1 cellular context compared by ENCODE assay signal in the genomic region with DNA sequence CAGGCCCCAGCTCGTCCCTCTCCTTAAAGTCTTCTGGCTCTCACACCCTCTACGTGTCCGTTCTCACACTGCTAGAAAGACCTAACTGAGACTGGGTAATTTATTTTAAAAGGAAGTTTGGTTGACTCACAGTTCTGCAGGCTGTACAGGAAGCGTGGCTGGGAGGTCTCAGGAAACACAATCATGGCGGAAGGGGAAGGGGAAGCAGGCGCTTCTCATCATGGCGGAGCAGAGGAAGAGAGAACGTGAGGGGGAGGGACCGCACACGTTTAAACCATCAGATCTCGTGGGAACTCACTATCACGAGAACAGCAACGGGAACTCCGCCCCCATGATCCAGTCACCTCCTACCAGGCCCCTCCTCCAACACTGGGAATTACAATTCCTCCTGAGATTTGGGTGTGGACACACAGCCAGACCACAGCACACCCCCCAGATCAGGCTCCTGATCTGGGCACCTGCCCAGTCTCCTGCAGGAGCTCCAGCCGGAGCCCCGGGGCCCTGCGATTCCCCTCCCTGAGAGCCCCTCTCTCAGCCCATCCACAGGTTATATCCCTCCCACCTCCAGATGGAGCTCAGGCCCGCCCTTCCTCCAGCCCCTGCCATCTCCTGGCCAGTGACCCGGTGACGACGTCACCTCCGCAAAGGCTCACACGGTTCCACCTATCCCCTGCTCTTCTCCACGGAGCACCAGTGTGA.
A peak's percentile ranks its signal among the peaks of the same experiment; 100 is the strongest.
TF ChIP-seq lines count a peak whose summit lies in the region.

No MANE protein-coding gene starts in this region.

TF ChIP-seq in K562, 482 proteins besides CTCF, POLR2A, EP300 and RAD21 (continued from another document and continues in another):
- TF ChIP-seq, protein P1, sequence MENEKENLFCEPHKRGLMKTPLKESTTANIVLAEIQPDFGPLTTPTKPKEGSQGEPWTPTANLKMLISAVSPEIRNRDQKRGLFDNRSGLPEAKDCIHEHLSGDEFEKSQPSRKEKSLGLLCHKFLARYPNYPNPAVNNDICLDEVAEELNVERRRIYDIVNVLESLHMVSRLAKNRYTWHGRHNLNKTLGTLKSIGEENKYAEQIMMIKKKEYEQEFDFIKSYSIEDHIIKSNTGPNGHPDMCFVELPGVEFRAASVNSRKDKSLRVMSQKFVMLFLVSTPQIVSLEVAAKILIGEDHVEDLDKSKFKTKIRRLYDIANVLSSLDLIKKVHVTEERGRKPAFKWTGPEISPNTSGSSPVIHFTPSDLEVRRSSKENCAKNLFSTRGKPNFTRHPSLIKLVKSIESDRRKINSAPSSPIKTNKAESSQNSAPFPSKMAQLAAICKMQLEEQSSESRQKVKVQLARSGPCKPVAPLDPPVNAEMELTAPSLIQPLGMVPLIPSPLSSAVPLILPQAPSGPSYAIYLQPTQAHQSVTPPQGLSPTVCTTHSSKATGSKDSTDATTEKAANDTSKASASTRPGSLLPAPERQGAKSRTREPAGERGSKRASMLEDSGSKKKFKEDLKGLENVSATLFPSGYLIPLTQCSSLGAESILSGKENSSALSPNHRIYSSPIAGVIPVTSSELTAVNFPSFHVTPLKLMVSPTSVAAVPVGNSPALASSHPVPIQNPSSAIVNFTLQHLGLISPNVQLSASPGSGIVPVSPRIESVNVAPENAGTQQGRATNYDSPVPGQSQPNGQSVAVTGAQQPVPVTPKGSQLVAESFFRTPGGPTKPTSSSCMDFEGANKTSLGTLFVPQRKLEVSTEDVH (IDR thresholded peaks at IDR 0.05; ENCODE audit: low read depth, partially characterized antibody), result no peak
- no peak for TF ChIP-seq NR3C1 (CRISPR knock-in tag; IDR thresholded peaks at IDR 0.05)
- no peak for TF ChIP-seq SREBF2 (CRISPR knock-in tag; IDR thresholded peaks at IDR 0.05)
- no peak for TF ChIP-seq CBFA2T3 (IDR thresholded peaks at IDR 0.05)
- TF ChIP-seq, protein P2, sequence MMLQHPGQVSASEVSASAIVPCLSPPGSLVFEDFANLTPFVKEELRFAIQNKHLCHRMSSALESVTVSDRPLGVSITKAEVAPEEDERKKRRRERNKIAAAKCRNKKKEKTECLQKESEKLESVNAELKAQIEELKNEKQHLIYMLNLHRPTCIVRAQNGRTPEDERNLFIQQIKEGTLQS (IDR thresholded peaks at IDR 0.05), result peak; percentile 54
- TF ChIP-seq, protein P2 (CRISPR knock-in tag; conservative IDR thresholded peaks at IDR 0.05), result no peak
- TF ChIP-seq, protein P3, sequence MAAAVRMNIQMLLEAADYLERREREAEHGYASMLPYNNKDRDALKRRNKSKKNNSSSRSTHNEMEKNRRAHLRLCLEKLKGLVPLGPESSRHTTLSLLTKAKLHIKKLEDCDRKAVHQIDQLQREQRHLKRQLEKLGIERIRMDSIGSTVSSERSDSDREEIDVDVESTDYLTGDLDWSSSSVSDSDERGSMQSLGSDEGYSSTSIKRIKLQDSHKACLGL (CRISPR knock-in tag; IDR thresholded peaks at IDR 0.05; ENCODE audit: borderline replicate concordance, poor library complexity, severe bottlenecking), result no peak
- no peak for TF ChIP-seq CBX3 (IDR thresholded peaks at IDR 0.05; ENCODE audit: borderline replicate concordance in 1 of 2, low read length in 2 of 2)
- no peak for TF ChIP-seq PHF21A (IDR thresholded peaks at IDR 0.05; ENCODE audit: borderline replicate concordance, low read depth)
- no peak for TF ChIP-seq ZNF316 (IDR thresholded peaks at IDR 0.05)
- TF ChIP-seq HNRNPH1 (optimal IDR thresholded peaks at IDR 0.05; ENCODE audit: low read depth, low read length), result no peak
- TF ChIP-seq, protein P4, sequence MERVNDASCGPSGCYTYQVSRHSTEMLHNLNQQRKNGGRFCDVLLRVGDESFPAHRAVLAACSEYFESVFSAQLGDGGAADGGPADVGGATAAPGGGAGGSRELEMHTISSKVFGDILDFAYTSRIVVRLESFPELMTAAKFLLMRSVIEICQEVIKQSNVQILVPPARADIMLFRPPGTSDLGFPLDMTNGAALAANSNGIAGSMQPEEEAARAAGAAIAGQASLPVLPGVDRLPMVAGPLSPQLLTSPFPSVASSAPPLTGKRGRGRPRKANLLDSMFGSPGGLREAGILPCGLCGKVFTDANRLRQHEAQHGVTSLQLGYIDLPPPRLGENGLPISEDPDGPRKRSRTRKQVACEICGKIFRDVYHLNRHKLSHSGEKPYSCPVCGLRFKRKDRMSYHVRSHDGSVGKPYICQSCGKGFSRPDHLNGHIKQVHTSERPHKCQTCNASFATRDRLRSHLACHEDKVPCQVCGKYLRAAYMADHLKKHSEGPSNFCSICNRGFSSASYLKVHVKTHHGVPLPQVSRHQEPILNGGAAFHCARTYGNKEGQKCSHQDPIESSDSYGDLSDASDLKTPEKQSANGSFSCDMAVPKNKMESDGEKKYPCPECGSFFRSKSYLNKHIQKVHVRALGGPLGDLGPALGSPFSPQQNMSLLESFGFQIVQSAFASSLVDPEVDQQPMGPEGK (CRISPR knock-in tag; IDR thresholded peaks at IDR 0.05; ENCODE audit: borderline replicate concordance), result no peak
- no peak for TF ChIP-seq ZNF146 (CRISPR knock-in tag; IDR thresholded peaks at IDR 0.05; ENCODE audit: unreplicated experiment)
- no peak for TF ChIP-seq SMAD3 (CRISPR knock-in tag; conservative IDR thresholded peaks at IDR 0.05)
- TF ChIP-seq XRCC3 (IDR thresholded peaks at IDR 0.05), result no peak
- TF ChIP-seq PRMT5 (CRISPR knock-in tag; IDR thresholded peaks at IDR 0.05), result no peak
- TF ChIP-seq, protein P5, sequence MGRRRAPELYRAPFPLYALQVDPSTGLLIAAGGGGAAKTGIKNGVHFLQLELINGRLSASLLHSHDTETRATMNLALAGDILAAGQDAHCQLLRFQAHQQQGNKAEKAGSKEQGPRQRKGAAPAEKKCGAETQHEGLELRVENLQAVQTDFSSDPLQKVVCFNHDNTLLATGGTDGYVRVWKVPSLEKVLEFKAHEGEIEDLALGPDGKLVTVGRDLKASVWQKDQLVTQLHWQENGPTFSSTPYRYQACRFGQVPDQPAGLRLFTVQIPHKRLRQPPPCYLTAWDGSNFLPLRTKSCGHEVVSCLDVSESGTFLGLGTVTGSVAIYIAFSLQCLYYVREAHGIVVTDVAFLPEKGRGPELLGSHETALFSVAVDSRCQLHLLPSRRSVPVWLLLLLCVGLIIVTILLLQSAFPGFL (CRISPR knock-in tag; IDR thresholded peaks at IDR 0.05), result no peak
- no peak for TF ChIP-seq KHSRP (IDR thresholded peaks at IDR 0.05)
- TF ChIP-seq ZC3H11A (IDR thresholded peaks at IDR 0.05; ENCODE audit: low read depth, low read length), result no peak
- no peak for TF ChIP-seq ZNF717 (CRISPR knock-in tag; IDR thresholded peaks at IDR 0.05)
- TF ChIP-seq CBFB (CRISPR knock-in tag; IDR thresholded peaks at IDR 0.05), result no peak
- TF ChIP-seq PHF8 (IDR thresholded peaks at IDR 0.05; ENCODE audit: borderline replicate concordance, low read length), result peak; percentile 60; the same call in 1 of the 2 replicates
- no peak for TF ChIP-seq SREBF1 (IDR thresholded peaks at IDR 0.05; ENCODE audit: borderline replicate concordance, low read depth, low read length)
- TF ChIP-seq ZNF217 (CRISPR knock-in tag; IDR thresholded peaks at IDR 0.05), result no peak
- TF ChIP-seq ADNP (tag; IDR thresholded peaks at IDR 0.05), result no peak
- TF ChIP-seq ZNF41 (CRISPR knock-in tag; conservative IDR thresholded peaks at IDR 0.05), result no peak
- no peak for TF ChIP-seq PCBP2 (IDR thresholded peaks at IDR 0.05; ENCODE audit: low read depth, low read length, poor library complexity, severe bottlenecking)
- TF ChIP-seq, protein P6, sequence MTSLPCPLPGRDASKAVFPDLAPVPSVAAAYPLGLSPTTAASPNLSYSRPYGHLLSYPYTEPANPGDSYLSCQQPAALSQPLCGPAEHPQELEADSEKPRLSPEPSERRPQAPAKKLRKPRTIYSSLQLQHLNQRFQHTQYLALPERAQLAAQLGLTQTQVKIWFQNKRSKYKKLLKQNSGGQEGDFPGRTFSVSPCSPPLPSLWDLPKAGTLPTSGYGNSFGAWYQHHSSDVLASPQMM (CRISPR knock-in tag; IDR thresholded peaks at IDR 0.05), result no peak
- TF ChIP-seq ARID1B (IDR thresholded peaks at IDR 0.05), result no peak
- TF ChIP-seq SPI1 (IDR thresholded peaks at IDR 0.05; ENCODE audit: borderline replicate concordance, low read depth, low read length), result peak; percentile 57; the same call in 1 of the 2 replicates
- TF ChIP-seq, protein P7, sequence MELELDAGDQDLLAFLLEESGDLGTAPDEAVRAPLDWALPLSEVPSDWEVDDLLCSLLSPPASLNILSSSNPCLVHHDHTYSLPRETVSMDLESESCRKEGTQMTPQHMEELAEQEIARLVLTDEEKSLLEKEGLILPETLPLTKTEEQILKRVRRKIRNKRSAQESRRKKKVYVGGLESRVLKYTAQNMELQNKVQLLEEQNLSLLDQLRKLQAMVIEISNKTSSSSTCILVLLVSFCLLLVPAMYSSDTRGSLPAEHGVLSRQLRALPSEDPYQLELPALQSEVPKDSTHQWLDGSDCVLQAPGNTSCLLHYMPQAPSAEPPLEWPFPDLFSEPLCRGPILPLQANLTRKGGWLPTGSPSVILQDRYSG (tag; conservative IDR thresholded peaks at IDR 0.05; ENCODE audit: low read depth), result no peak
- TF ChIP-seq, protein P8, sequence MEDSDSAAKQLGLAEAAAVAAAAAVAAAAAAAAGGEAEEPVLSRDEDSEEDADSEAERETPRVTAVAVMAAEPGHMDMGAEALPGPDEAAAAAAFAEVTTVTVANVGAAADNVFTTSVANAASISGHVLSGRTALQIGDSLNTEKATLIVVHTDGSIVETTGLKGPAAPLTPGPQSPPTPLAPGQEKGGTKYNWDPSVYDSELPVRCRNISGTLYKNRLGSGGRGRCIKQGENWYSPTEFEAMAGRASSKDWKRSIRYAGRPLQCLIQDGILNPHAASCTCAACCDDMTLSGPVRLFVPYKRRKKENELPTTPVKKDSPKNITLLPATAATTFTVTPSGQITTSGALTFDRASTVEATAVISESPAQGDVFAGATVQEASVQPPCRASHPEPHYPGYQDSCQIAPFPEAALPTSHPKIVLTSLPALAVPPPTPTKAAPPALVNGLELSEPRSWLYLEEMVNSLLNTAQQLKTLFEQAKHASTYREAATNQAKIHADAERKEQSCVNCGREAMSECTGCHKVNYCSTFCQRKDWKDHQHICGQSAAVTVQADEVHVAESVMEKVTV (CRISPR knock-in tag; IDR thresholded peaks at IDR 0.05), result no peak
- TF ChIP-seq ZNF830 (CRISPR knock-in tag; IDR thresholded peaks at IDR 0.05), result no peak
- TF ChIP-seq, protein P9, sequence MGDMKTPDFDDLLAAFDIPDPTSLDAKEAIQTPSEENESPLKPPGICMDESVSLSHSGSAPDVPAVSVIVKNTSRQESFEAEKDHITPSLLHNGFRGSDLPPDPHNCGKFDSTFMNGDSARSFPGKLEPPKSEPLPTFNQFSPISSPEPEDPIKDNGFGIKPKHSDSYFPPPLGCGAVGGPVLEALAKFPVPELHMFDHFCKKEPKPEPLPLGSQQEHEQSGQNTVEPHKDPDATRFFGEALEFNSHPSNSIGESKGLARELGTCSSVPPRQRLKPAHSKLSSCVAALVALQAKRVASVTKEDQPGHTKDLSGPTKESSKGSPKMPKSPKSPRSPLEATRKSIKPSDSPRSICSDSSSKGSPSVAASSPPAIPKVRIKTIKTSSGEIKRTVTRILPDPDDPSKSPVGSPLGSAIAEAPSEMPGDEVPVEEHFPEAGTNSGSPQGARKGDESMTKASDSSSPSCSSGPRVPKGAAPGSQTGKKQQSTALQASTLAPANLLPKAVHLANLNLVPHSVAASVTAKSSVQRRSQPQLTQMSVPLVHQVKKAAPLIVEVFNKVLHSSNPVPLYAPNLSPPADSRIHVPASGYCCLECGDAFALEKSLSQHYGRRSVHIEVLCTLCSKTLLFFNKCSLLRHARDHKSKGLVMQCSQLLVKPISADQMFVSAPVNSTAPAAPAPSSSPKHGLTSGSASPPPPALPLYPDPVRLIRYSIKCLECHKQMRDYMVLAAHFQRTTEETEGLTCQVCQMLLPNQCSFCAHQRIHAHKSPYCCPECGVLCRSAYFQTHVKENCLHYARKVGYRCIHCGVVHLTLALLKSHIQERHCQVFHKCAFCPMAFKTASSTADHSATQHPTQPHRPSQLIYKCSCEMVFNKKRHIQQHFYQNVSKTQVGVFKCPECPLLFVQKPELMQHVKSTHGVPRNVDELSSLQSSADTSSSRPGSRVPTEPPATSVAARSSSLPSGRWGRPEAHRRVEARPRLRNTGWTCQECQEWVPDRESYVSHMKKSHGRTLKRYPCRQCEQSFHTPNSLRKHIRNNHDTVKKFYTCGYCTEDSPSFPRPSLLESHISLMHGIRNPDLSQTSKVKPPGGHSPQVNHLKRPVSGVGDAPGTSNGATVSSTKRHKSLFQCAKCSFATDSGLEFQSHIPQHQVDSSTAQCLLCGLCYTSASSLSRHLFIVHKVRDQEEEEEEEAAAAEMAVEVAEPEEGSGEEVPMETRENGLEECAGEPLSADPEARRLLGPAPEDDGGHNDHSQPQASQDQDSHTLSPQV (IDR thresholded peaks at IDR 0.05), result no peak
- TF ChIP-seq CBFA2T2 (conservative IDR thresholded peaks at IDR 0.05), result no peak
- no peak for TF ChIP-seq ZNF184 (CRISPR knock-in tag; IDR thresholded peaks at IDR 0.05)
- no peak for TF ChIP-seq GTF2A2 (tag; IDR thresholded peaks at IDR 0.05)
- TF ChIP-seq ZNF644 (tag; IDR thresholded peaks at IDR 0.05; ENCODE audit: low read depth), result no peak
- TF ChIP-seq, protein P10, sequence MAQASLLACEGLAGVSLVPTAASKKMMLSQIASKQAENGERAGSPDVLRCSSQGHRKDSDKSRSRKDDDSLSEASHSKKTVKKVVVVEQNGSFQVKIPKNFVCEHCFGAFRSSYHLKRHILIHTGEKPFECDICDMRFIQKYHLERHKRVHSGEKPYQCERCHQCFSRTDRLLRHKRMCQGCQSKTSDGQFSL (CRISPR knock-in tag; IDR thresholded peaks at IDR 0.05), result no peak
- TF ChIP-seq, protein P10 (tag; IDR thresholded peaks at IDR 0.05), result no peak
- no peak for TF ChIP-seq ZFP30 (CRISPR knock-in tag; IDR thresholded peaks at IDR 0.05; ENCODE audit: borderline replicate concordance)
- TF ChIP-seq TFAM (CRISPR knock-in tag; conservative IDR thresholded peaks at IDR 0.05), result no peak
- no peak for TF ChIP-seq MTA1 (IDR thresholded peaks at IDR 0.05; ENCODE audit: borderline replicate concordance)
- TF ChIP-seq, protein P11, sequence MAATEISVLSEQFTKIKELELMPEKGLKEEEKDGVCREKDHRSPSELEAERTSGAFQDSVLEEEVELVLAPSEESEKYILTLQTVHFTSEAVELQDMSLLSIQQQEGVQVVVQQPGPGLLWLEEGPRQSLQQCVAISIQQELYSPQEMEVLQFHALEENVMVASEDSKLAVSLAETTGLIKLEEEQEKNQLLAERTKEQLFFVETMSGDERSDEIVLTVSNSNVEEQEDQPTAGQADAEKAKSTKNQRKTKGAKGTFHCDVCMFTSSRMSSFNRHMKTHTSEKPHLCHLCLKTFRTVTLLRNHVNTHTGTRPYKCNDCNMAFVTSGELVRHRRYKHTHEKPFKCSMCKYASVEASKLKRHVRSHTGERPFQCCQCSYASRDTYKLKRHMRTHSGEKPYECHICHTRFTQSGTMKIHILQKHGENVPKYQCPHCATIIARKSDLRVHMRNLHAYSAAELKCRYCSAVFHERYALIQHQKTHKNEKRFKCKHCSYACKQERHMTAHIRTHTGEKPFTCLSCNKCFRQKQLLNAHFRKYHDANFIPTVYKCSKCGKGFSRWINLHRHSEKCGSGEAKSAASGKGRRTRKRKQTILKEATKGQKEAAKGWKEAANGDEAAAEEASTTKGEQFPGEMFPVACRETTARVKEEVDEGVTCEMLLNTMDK (IDR thresholded peaks at IDR 0.05; ENCODE audit: borderline replicate concordance, insufficient read depth, low read depth, low read length, poor library complexity, severe bottlenecking), result no peak
- TF ChIP-seq ZNF12 (CRISPR knock-in tag; IDR thresholded peaks at IDR 0.05), result no peak
